ENCODE assay signal across 11 cellular contexts in the genomic region with DNA sequence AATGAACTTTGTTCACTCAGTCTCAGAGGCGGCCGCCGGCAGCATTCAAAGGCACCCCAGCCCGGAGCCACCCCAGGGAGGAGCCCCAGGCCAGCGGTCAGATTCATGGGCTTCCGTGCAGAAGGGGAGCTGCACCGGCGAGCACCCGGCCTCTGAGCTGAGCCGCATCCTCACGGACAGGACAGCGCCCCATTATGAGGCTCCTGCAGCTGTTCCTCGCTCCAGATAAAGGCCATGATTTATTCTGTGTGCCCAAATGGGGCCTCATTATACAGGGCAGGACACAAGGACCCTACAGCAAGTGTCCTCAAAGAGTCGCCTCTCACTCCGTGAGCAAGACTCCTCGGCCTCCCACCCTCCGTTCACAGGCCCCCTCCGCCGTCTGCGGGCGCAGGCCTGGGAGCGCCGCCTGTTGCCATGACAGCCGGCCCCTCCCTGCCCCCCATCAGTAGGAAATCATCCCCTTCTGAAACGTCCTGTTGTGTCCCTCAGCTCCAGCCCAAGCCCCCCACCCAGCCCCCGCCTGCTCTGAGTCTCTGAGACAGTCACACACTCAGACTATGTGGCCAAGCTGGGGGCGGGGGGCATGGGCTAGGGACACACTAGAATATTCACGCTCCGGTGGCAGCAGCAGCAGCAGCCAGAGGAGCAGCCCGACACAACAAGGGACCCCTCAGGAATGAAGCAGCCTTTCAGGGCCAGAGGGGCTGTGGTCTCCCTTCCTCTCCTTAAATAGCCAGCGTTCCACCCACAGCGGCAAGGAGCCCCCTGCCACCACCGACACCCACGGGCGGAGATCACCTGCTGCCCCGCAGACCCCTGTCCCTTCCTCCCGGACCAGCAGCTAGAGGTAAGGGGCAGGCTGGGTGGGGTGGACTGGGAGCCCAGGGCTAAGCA. TPM values are rescaled to one million over a fixed set of nuclear protein-coding genes. Genes with fewer than 3 reads are reported as not detected.
DNase-seq lines count a peak whose midpoint lies in the region; ATAC-seq and TF ChIP-seq lines count a peak whose summit lies in the region.
"Had no signal": no experiment of that assay in that cellular context is flagged by ENCODE, and none has a peak within 500 bp of the region (broad histone marks: within the 10 kb centered on the region; RNA-seq: fewer than 3 reads in every experiment).

A gene with protein sequence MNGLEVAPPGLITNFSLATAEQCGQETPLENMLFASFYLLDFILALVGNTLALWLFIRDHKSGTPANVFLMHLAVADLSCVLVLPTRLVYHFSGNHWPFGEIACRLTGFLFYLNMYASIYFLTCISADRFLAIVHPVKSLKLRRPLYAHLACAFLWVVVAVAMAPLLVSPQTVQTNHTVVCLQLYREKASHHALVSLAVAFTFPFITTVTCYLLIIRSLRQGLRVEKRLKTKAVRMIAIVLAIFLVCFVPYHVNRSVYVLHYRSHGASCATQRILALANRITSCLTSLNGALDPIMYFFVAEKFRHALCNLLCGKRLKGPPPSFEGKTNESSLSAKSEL (plus strand): TSS at position 759 of the 897 bp plus-strand sequence. CDS start 4,583 bp downstream, outside the sequence.

- no peaks in the 10 kb centered on the region for H3K9me3 Mint-ChIP-seq in nephron progenitor cell
- H3K9me3 Mint-ChIP-seq: T-helper 2 cell treated with Interferon-gamma antibody and Interleukin-4, amounts not matched to agents 5 μg/mL and 100 μg/mL, for 36 hours had no signal

- H3K27ac Mint-ChIP-seq in nephron progenitor cell, result no peak within 1 kb of the TSS
- H3K27ac Mint-ChIP-seq: T-helper 2 cell treated with Interferon-gamma antibody and Interleukin-4, amounts not matched to agents 5 μg/mL and 100 μg/mL, for 36 hours had no signal

- no peak for TF ChIP-seq EP300 in gastroesophageal sphincter (IDR thresholded peaks at IDR 0.05)
- TF ChIP-seq EP300 in tibial nerve (IDR thresholded peaks at IDR 0.05), result no peak

- ATAC-seq in RWPE2 (ENCODE audit: low read depth) (no peak), gastroesophageal sphincter (no peak), HG03469 (IDR thresholded peaks at IDR 0.05; ENCODE audit: unreplicated experiment) (no peak), foreskin keratinocyte (no peak), GM21447 (IDR thresholded peaks at IDR 0.05; ENCODE audit: unreplicated experiment) (no peak)

- H3K36me3 ChIP-seq in RWPE2 (ENCODE audit: low read depth) (no peaks in the 10 kb centered on the region), gastroesophageal sphincter (peaks cover 0 to 49% of the 10 kb centered on the region in 2 donors), tibial nerve (peaks cover 0 to 3% (median 0%) of the 10 kb centered on the region in 3 donors)

- H3K4me3 Mint-ChIP-seq in nephron progenitor cell, result no peak within 1 kb of the TSS
- H3K4me3 Mint-ChIP-seq: T-helper 2 cell treated with Interferon-gamma antibody and Interleukin-4, amounts not matched to agents 5 μg/mL and 100 μg/mL, for 36 hours had no signal

- DNase-seq in RWPE2 (ENCODE audit: low spot score), result no peak
- peak; percentile 42 for DNase-seq in nephron progenitor cell
- no peak for DNase-seq in tibial nerve (ENCODE audit: low spot score in 2 of 2)
- DNase-seq in foreskin keratinocyte, result no peak
- DNase-seq: NCI-H1105 treated with DMSO at 0.1 percent for 48 hours, occipital lobe had no signal

- H3K4me1 Mint-ChIP-seq in nephron progenitor cell, result peaks cover 41% of the 10 kb centered on the region

- H3K27ac ChIP-seq in RWPE2 (ENCODE audit: poor library complexity, severe bottlenecking) (peak within 1 kb of the TSS; percentile 28), gastroesophageal sphincter (peak within 1 kb of the TSS; percentile 41 to 83 (median 82)), tibial nerve (peak within 1 kb of the TSS; percentile 68 to 92 (median 81)), foreskin keratinocyte (no peak within 1 kb of the TSS)

- no peak for TF ChIP-seq CTCF in RWPE2 (IDR thresholded peaks at IDR 0.05; ENCODE audit: poor library complexity, severe bottlenecking)
- no peak for TF ChIP-seq CTCF in gastroesophageal sphincter (IDR thresholded peaks at IDR 0.05)
- no peak for TF ChIP-seq CTCF in nephron progenitor cell (IDR thresholded peaks at IDR 0.05)
- TF ChIP-seq CTCF in tibial nerve (IDR thresholded peaks at IDR 0.05), result no peak
- TF ChIP-seq CTCF in foreskin keratinocyte (conservative IDR thresholded peaks at IDR 0.05), result no peak

- TF ChIP-seq POLR2A in gastroesophageal sphincter (IDR thresholded peaks at IDR 0.05) (no peak), tibial nerve (IDR thresholded peaks at IDR 0.05) (no peak)

- H3K9me3 ChIP-seq in RWPE2 (ENCODE audit: severe bottlenecking) (no peaks in the 10 kb centered on the region), gastroesophageal sphincter (no peaks in the 10 kb centered on the region), tibial nerve (no peaks in the 10 kb centered on the region)

- H3K36me3 Mint-ChIP-seq in nephron progenitor cell (ENCODE audit: low read depth), result no peaks in the 10 kb centered on the region

- H3K4me3 ChIP-seq in RWPE2 (ENCODE audit: severe bottlenecking) (no peak within 1 kb of the TSS), gastroesophageal sphincter (no peak within 1 kb of the TSS), tibial nerve (peak within 1 kb of the TSS in 2 of 4 donors; percentile 4 to 26)

- H3K27me3 ChIP-seq in RWPE2 (ENCODE audit: insufficient read depth, poor library complexity, severe bottlenecking) (no peaks in the 10 kb centered on the region), gastroesophageal sphincter (no peaks in the 10 kb centered on the region), tibial nerve (no peaks in the 10 kb centered on the region), foreskin keratinocyte (no peaks in the 10 kb centered on the region)

- 59% methylated on average over 10 of the region's 37 CpGs; no CpG with 5 or more reads in 1 of the 2 donors for WGBS in gastroesophageal sphincter (ENCODE audit: low coverage in 1 of 2), 2 donors
- 46 to 48% methylated on average over 27 to 32 of the region's 37 CpGs for WGBS in tibial nerve, 2 donors

- H3K4me1 ChIP-seq in RWPE2 (ENCODE audit: insufficient read depth, poor library complexity, severe bottlenecking), result peaks cover 11% of the 10 kb centered on the region
- peaks cover 4 to 98% (median 43%) of the 10 kb centered on the region in 3 donors for H3K4me1 ChIP-seq in gastroesophageal sphincter
- H3K4me1 ChIP-seq in tibial nerve, result peaks cover 0 to 86% (median 26%) of the 10 kb centered on the region in 4 donors
- no peaks in the 10 kb centered on the region for H3K4me1 ChIP-seq in foreskin keratinocyte

- no peaks in the 10 kb centered on the region for H3K27me3 Mint-ChIP-seq in nephron progenitor cell (ENCODE audit: low read depth, poor library complexity)

RNA-seq across cellular contexts. Expression of the gene that starts here (rescaled TPM):
- total RNA-seq in gastroesophageal sphincter (under 1 TPM in 1 of 4 donors, not detected in 3; 0.35 TPM), tibial nerve (1 to 10 TPM; 1.1 to 1.6 (median 1.2) TPM), foreskin keratinocyte (not detected in 2 replicates)
- not detected in 2 replicates for polyA plus RNA-seq in foreskin keratinocyte
- total RNA-seq: ureter had no signal
